In the genomic region with DNA sequence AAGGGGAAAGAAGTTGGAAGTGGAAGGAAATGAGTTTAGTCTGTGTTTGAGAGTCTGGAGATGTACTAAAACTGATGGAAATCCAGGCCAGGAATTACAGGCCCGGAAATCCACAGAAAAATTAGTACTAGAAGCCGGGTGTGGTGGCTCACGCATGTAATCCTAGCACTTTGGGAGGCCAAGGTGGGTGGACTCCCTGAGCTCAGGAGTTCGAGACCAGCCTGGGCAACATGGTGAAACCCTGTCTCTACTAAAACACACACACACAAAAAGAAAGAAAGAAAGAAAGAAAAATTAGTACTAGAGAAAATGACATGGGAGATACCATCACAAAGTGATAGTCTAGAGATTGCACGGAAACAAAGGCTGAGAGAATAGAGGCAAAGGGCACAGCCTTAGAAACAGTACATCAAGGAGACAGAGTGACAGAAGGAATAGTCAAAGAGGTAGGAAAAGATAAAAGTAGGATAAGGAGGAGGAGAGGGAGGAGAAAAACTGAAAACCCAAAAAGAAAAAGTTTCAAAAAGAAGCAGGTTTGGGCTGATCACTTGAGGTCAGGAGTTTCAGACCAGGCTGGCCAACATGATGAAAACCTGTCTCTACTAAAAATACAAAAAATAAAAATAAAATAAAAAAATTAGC, we compare ENCODE assay signal across 20 cellular contexts. TPM values are rescaled to one million over a fixed set of nuclear protein-coding genes. Genes with fewer than 3 reads are reported as not detected.
A peak's percentile ranks its signal among the peaks of the same experiment; 100 is the strongest.
DNase-seq lines count a peak whose midpoint lies in the region; ATAC-seq and TF ChIP-seq lines count a peak whose summit lies in the region.
"Had no signal": no experiment of that assay in that cellular context is flagged by ENCODE, and none has a peak within 500 bp of the region (broad histone marks: within the 10 kb centered on the region; RNA-seq: fewer than 3 reads in every experiment).

No MANE protein-coding gene starts in this region.

- H3K27me3 ChIP-seq in breast epithelium: no peaks in the 10 kb centered on the region
- H3K27me3 ChIP-seq in dorsolateral prefrontal cortex: no peaks in the 10 kb centered on the region
- H3K27me3 ChIP-seq in neuronal stem cell (ENCODE audit: control insufficient read depth in 3 of 3, insufficient read depth in 3 of 3, low read depth in 1 of 3, low read length in 3 of 3): no peaks in the 10 kb centered on the region

- no peak for ATAC-seq in HG02798 (IDR thresholded peaks at IDR 0.05; ENCODE audit: poor library complexity, unreplicated experiment)

- H2BK12ac ChIP-seq in neuronal stem cell (ENCODE audit: low read length): no peak overlapping the region

- H3K36me3 Mint-ChIP-seq in MCF 10A (ENCODE audit: insufficient read depth, unreplicated experiment): peaks cover 6% of the 10 kb centered on the region
- peaks cover 3% of the 10 kb centered on the region for H3K36me3 Mint-ChIP-seq in type B pancreatic cell
- H3K36me3 Mint-ChIP-seq: CD14-positive monocyte had no signal

- DNase-seq in breast epithelium (ENCODE audit: low spot score in 2 of 2) (no peak), MCF 10A (ENCODE audit: unreplicated experiment) (no peak), dorsolateral prefrontal cortex (no peak), neuronal stem cell (ENCODE audit: low spot score) (no peak), type B pancreatic cell (ENCODE audit: extremely low spot score, unreplicated experiment) (no peak), occipital lobe (lab: John Stamatoyannopoulos, UW) (no peak), NCI-H1105 treated with DMSO at 0.1 percent for 48 hours (lab: John Stamatoyannopoulos, UW) (no peak)
- DNase-seq: 8988T, anterior cingulate cortex, DMS53, erythroblast, hypothalamus, MV-4-11, NCI-H2107, NCI-H748 treated with DMSO at 0.1 percent for 48 hours, posterior cingulate gyrus, T-helper 1 cell had no signal

- CTCF ChIA-PET in MCF 10A (lab: Yijun Ruan, JAX): interaction anchor here (0.9 kb wide), 1 partner anchor 10 kb away, joined by 3 read pairs; the partner anchor contains the start of gene TMEM167B

- POLR2A ChIA-PET in MCF 10A (lab: Yijun Ruan, JAX): no interaction called here

- H3K4ac ChIP-seq in neuronal stem cell (ENCODE audit: low read length): no peak overlapping the region

- no peaks in the 10 kb centered on the region for H3K4me1 Mint-ChIP-seq in MCF 10A (ENCODE audit: insufficient read depth, unreplicated experiment)
- H3K4me1 Mint-ChIP-seq in type B pancreatic cell (ENCODE audit: unreplicated experiment): peaks cover 7% of the 10 kb centered on the region

- H3K4me2 ChIP-seq in neuronal stem cell (ENCODE audit: insufficient read depth, low read length, poor library complexity, severe bottlenecking): no peak overlapping the region

- no peak overlapping the region for H2BK120ac ChIP-seq in neuronal stem cell (ENCODE audit: low read depth, low read length)

- H3K27ac ChIP-seq in breast epithelium (peak overlapping the region; percentile 33 to 45), dorsolateral prefrontal cortex (peak overlapping the region in 35 of 59 donors; percentile 3 to 79 (median 41)), neuronal stem cell (replicated peaks; ENCODE audit: low read length) (no peak overlapping the region)

- no peak overlapping the region for H3K9ac ChIP-seq in neuronal stem cell (ENCODE audit: low read depth, low read length, poor library complexity)

- no peak overlapping the region for H3K14ac ChIP-seq in neuronal stem cell (ENCODE audit: low read length)

- no peaks in the 10 kb centered on the region for H3K79me1 ChIP-seq in neuronal stem cell (ENCODE audit: low read depth, low read length)

- H3K9me3 ChIP-seq in breast epithelium (no peaks in the 10 kb centered on the region), neuronal stem cell (replicated peaks in 1 of 2; ENCODE audit: control insufficient read depth in 2 of 2, insufficient read depth in 1 of 2, low read depth in 1 of 2, low read length in 2 of 2) (no peaks in the 10 kb centered on the region)

- H3K18ac ChIP-seq in neuronal stem cell (ENCODE audit: low read length): no peak overlapping the region

- H3K9me3 Mint-ChIP-seq in MCF 10A (ENCODE audit: unreplicated experiment) (no peaks in the 10 kb centered on the region), type B pancreatic cell (no peaks in the 10 kb centered on the region)
- H3K9me3 Mint-ChIP-seq: activated T-helper 2 cell treated with anti-CD3 and anti-CD28 coated beads, Interferon-gamma antibody, Interleukin-2, Interleukin-4, amounts not matched to agents 10 μg/mL and 5 μg/mL and 100 μg/mL, durations not matched to agents 14 hours and 24 hours and 36 hours; CD14-positive monocyte had no signal

- H3K27me3 Mint-ChIP-seq in MCF 10A (ENCODE audit: insufficient read depth, unreplicated experiment) (no peaks in the 10 kb centered on the region), type B pancreatic cell (no peaks in the 10 kb centered on the region)

- intact Hi-C loops in breast epithelium (cut with DNase I; ENCODE audit: low total_unique reads): no loop called here
- intact Hi-C loops in MCF 10A (cut with micrococcal nuclease): no loop called here
- intact Hi-C loops in dorsolateral prefrontal cortex (cut with DNase I): loop anchor here in 1 of 2 donors (5.0 kb wide), 1 partner anchor 118 kb away; the partner anchor contains the start of gene CLCC1

- H2AK5ac ChIP-seq in neuronal stem cell (ENCODE audit: low read depth, low read length): no peak overlapping the region

- no peak overlapping the region for H2BK15ac ChIP-seq in neuronal stem cell (ENCODE audit: low read length)

- H3K36me3 ChIP-seq in breast epithelium (no peaks in the 10 kb centered on the region), neuronal stem cell (replicated peaks in 1 of 2; ENCODE audit: control insufficient read depth in 2 of 2, insufficient read depth in 2 of 2, low read length in 2 of 2) (no peaks in the 10 kb centered on the region)

- H4K8ac ChIP-seq in neuronal stem cell (ENCODE audit: low read depth, low read length): no peak overlapping the region

- H2AFZ ChIP-seq in neuronal stem cell (ENCODE audit: low read length): peak overlapping the region; percentile 79

- H3K27ac Mint-ChIP-seq in MCF 10A (ENCODE audit: low read depth, unreplicated experiment) (no peak overlapping the region), type B pancreatic cell (peak overlapping the region; percentile 51)
- H3K27ac Mint-ChIP-seq: activated T-helper 2 cell treated with anti-CD3 and anti-CD28 coated beads, Interferon-gamma antibody, Interleukin-2, Interleukin-4, amounts not matched to agents 10 μg/mL and 5 μg/mL and 100 μg/mL, durations not matched to agents 14 hours and 24 hours and 36 hours; CD14-positive monocyte had no signal

- H3K4me3 ChIP-seq in breast epithelium (no peak overlapping the region), dorsolateral prefrontal cortex (no peak overlapping the region), neuronal stem cell (ENCODE audit: low read length in 2 of 2) (no peak overlapping the region)

- no peak overlapping the region for H4K91ac ChIP-seq in neuronal stem cell (ENCODE audit: low read depth, low read length, poor library complexity)

- BruUV-seq in MCF 10A (replicated peaks; lab: Mats Ljungman, UMichigan): no TSS peak

- no peak overlapping the region for H3K23ac ChIP-seq in neuronal stem cell (ENCODE audit: low read depth, low read length, poor library complexity)

- no peak for TF ChIP-seq POLR2A in breast epithelium (IDR thresholded peaks at IDR 0.05)

- no CpG with 5 or more reads among the region's 5 CpGs for WGBS in neuronal stem cell (ENCODE audit: extremely low coverage in 2 of 2, insufficient read length in 2 of 2, insufficient replicate concordance in 1 of 2), 2 donors

- TF ChIP-seq CTCF in breast epithelium (IDR thresholded peaks at IDR 0.05) (no peak), MCF 10A (IDR thresholded peaks at IDR 0.05; ENCODE audit: unreplicated experiment) (no peak), dorsolateral prefrontal cortex (IDR thresholded peaks at IDR 0.05 in 54 of 56, conservative IDR thresholded peaks at IDR 0.05 in 2 of 56; ENCODE audit: low read depth in 1 of 56, partially characterized antibody in 56 of 56) (no peak), type B pancreatic cell (conservative IDR thresholded peaks at IDR 0.05) (no peak)

- H3K4me1 ChIP-seq in breast epithelium: no peaks in the 10 kb centered on the region
- H3K4me1 ChIP-seq in neuronal stem cell (ENCODE audit: control insufficient read depth in 2 of 2, insufficient read depth in 1 of 2, low read depth in 1 of 2, low read length in 2 of 2): peaks cover 0 to 13% of the 10 kb centered on the region in 2 donors

- H3K4me3 Mint-ChIP-seq in MCF 10A (ENCODE audit: unreplicated experiment) (no peak overlapping the region), type B pancreatic cell (no peak overlapping the region)
- H3K4me3 Mint-ChIP-seq: CD14-positive monocyte had no signal

- no peak overlapping the region for H2BK5ac ChIP-seq in neuronal stem cell (ENCODE audit: low read length)

RNA-seq across cellular contexts. Expression of gene TAF13, which starts 4.8 kb away (rescaled TPM):
- 10 to 100 TPM; 23.1 to 36.4 (median 25.8) TPM for total RNA-seq in breast epithelium
- 76.7 and 88.2 TPM in 2 replicates for total RNA-seq in MCF 10A (2022)
- 10 to 100 TPM; 41.9 to 89.0 (median 66.0) TPM for total RNA-seq in dorsolateral prefrontal cortex
- polyA plus RNA-seq in neuronal stem cell (2013, experiment 1 of 2): 23.3 TPM
- polyA plus RNA-seq in neuronal stem cell (2013, experiment 2 of 2): 23.9 TPM
- 30.0 and 37.8 TPM in 2 replicates for total RNA-seq in type B pancreatic cell (ENCODE audit: low replicate concordance)
- 53.5 TPM for total RNA-seq in occipital lobe

RNA-seq across cellular contexts. Expression of gene TMEM167B, which starts 10.0 kb away (rescaled TPM):
- total RNA-seq in breast epithelium (10 to 100 TPM; 30.7 to 32.6 (median 32.4) TPM), MCF 10A (2022) (30.2 and 34.3 TPM in 2 replicates), dorsolateral prefrontal cortex (10 to 100 TPM; 38.9 to 69.5 (median 53.9) TPM), type B pancreatic cell (ENCODE audit: low replicate concordance) (29.6 and 38.8 TPM in 2 replicates), occipital lobe (48.2 TPM)
- polyA plus RNA-seq in neuronal stem cell (2013, experiment 1 of 2): 19.1 TPM
- polyA plus RNA-seq in neuronal stem cell (2013, experiment 2 of 2): 19.8 TPM

RNA-seq across cellular contexts. Expression of gene ELAPOR1, which starts 33.4 kb away (rescaled TPM):
- 100 to 1,000 TPM in 2 of 3 donors, under 1 TPM in 1; 0.64 to 220 (median 202) TPM for total RNA-seq in breast epithelium
- 0.22 and 0.58 TPM in 2 replicates for total RNA-seq in MCF 10A (2022)
- 10 to 100 TPM; 19.9 to 67.6 (median 43.1) TPM for total RNA-seq in dorsolateral prefrontal cortex
- polyA plus RNA-seq in neuronal stem cell (2013, experiment 1 of 2): 1.1 TPM
- 1.2 TPM for polyA plus RNA-seq in neuronal stem cell (2013, experiment 2 of 2)
- total RNA-seq in type B pancreatic cell (ENCODE audit: low replicate concordance): 25.6 and 27.4 TPM in 2 replicates
- total RNA-seq in occipital lobe: 19.5 TPM
- polyA plus RNA-seq: CD14-positive monocyte had no signal

RNA-seq across cellular contexts. Expression of gene WDR47, which starts 38.7 kb away (rescaled TPM):
- total RNA-seq in breast epithelium (10 to 100 TPM; 12.3 to 16.8 (median 13.8) TPM), MCF 10A (2022) (16.1 and 17.8 TPM in 2 replicates), dorsolateral prefrontal cortex (100 to 1,000 TPM in 100 of 120 experiments, 10 to 100 TPM in 20; 66.3 to 166 (median 128) TPM), type B pancreatic cell (ENCODE audit: low replicate concordance) (12.6 and 15.2 TPM in 2 replicates), occipital lobe (285 TPM)
- polyA plus RNA-seq in neuronal stem cell (2013, experiment 1 of 2): 3.1 TPM
- polyA plus RNA-seq in neuronal stem cell (2013, experiment 2 of 2): 3.2 TPM
